In genomic region chrX:104136241-104137019, GRCh38 we compare ENCODE assay signal across 8 cellular contexts. TPM values are rescaled to one million over a fixed set of nuclear protein-coding genes. Genes with fewer than 3 reads are reported as not detected.
DNase-seq lines count a peak whose midpoint lies in the region; ATAC-seq and TF ChIP-seq lines count a peak whose summit lies in the region.

No MANE protein-coding gene starts in this region.

- intact Hi-C loops in OCI-LY7 (cut with micrococcal nuclease; ENCODE audit: unreplicated experiment), result loop anchor here (1.0 kb wide), 2 partner anchors 38 to 291 kb away; no protein-coding TSS in a partner anchor
- intact Hi-C loops in uterus (cut with DNase I; ENCODE audit: low total_unique reads), result no loop called here

- H3K27me3 ChIP-seq in neural cell (ENCODE audit: insufficient read depth, low read depth, low read length) (no peaks in the 10 kb centered on the region), uterus (no peaks in the 10 kb centered on the region)

- CTCF ChIA-PET in OCI-LY7 (lab: Charles Lee; ENCODE audit: unreplicated experiment), result no interaction called here

- H3K79me2 ChIP-seq in OCI-LY7 (ENCODE audit: insufficient read depth, low read depth, low read length), result no peaks in the 10 kb centered on the region
- H3K79me2 ChIP-seq in neural cell (replicated peaks; ENCODE audit: insufficient read depth, low read length), result no peaks in the 10 kb centered on the region

- H3K36me3 ChIP-seq in OCI-LY7 (ENCODE audit: insufficient read depth, low read length) (no peaks in the 10 kb centered on the region), neural cell (ENCODE audit: insufficient read depth, low read length) (no peaks in the 10 kb centered on the region), uterus (no peaks in the 10 kb centered on the region)

- TF ChIP-seq CTCF in OCI-LY7 (conservative IDR thresholded peaks at IDR 0.05; ENCODE audit: low read length), result peak; percentile 76
- TF ChIP-seq CTCF in fibroblast of mammary gland (conservative IDR thresholded peaks at IDR 0.05; ENCODE audit: control insufficient read depth, insufficient read depth, low read depth, low read length), result peak; percentile 81
- peak; percentile 80 for TF ChIP-seq CTCF in neural cell (IDR thresholded peaks at IDR 0.05; ENCODE audit: poor library complexity, severe bottlenecking)
- TF ChIP-seq CTCF in uterus (IDR thresholded peaks at IDR 0.05), result peak; percentile 64 to 77 (median 73)

- H3K4me3 ChIP-seq in OCI-LY7 (ENCODE audit: low read depth, low read length, poor library complexity, severe bottlenecking) (no peak overlapping the region), fibroblast of mammary gland (ENCODE audit: control insufficient read depth, low read depth, low read length) (peak overlapping the region; percentile 41), neural cell (ENCODE audit: low read length) (peak overlapping the region; percentile 58), uterus (peak overlapping the region; percentile 12 to 32)

- DNase-seq in EH (ENCODE audit: low read depth) (peak; percentile 84), OCI-LY7 (ENCODE audit: low spot score) (peak; percentile 72), activated T-helper 1 cell treated with Interleukin-2 at 50 U/mL for 16 hours (ENCODE audit: low read depth) (peak; percentile 18), fibroblast of mammary gland (ENCODE audit: low read depth) (peak; percentile 92), uterus (peak; percentile 62 to 82)

- H3K27ac ChIP-seq in OCI-LY7 (ENCODE audit: low read depth, low read length, poor library complexity, severe bottlenecking) (no peak overlapping the region), neural cell (ENCODE audit: low read length) (peak overlapping the region; percentile 49), uterus (peak overlapping the region; percentile 65 to 69)

- H3K4me2 ChIP-seq in OCI-LY7 (ENCODE audit: low read length) (no peak overlapping the region), neural cell (ENCODE audit: low read length) (no peak overlapping the region)

- no peak for TF ChIP-seq EP300 in Ishikawa (IDR thresholded peaks at IDR 0.05; ENCODE audit: borderline replicate concordance)
- TF ChIP-seq EP300 in neural cell (conservative IDR thresholded peaks at IDR 0.05; ENCODE audit: poor library complexity, severe bottlenecking), result no peak

- POLR2A ChIA-PET in OCI-LY7 (lab: Charles Lee), result interaction anchor here (0.6 to 1.1 kb wide), 2 partner anchors 20 to 244 kb away, joined by 3 to 4 read pairs; partner anchors contain the start of gene SLC25A53

- TF ChIP-seq POLR2A in uterus (IDR thresholded peaks at IDR 0.05), result no peak

- H3K4me1 ChIP-seq in OCI-LY7 (ENCODE audit: insufficient read depth, low read length, poor library complexity, severe bottlenecking) (no peaks in the 10 kb centered on the region), uterus (no peaks in the 10 kb centered on the region)

- ATAC-seq in GM21619 (IDR thresholded peaks at IDR 0.05; ENCODE audit: unreplicated experiment), result peak; percentile 90

- BruUV-seq in OCI-LY7 (replicated peaks; lab: Mats Ljungman, UMichigan), result no TSS peak

- TF ChIP-seq RAD21 in Ishikawa (IDR thresholded peaks at IDR 0.05; ENCODE audit: low read depth) (peak; percentile 58), neural cell (conservative IDR thresholded peaks at IDR 0.05) (peak; percentile 86)

- peak overlapping the region; percentile 39 for H3K9ac ChIP-seq in neural cell (ENCODE audit: low read length)

- H3K9me2 ChIP-seq in OCI-LY7 (ENCODE audit: insufficient read depth, low read length) (no peaks in the 10 kb centered on the region), neural cell (ENCODE audit: insufficient read depth, low read length) (no peaks in the 10 kb centered on the region)

- H2AFZ ChIP-seq in OCI-LY7 (ENCODE audit: low read length) (no peak overlapping the region), neural cell (ENCODE audit: low read depth, low read length) (no peak overlapping the region)

- H4K20me1 ChIP-seq in OCI-LY7 (ENCODE audit: insufficient read depth, low read length), result no peaks in the 10 kb centered on the region
- H4K20me1 ChIP-seq in neural cell (ENCODE audit: insufficient read depth), result no peaks in the 10 kb centered on the region

- no peaks in the 10 kb centered on the region for H3K9me3 ChIP-seq in OCI-LY7 (ENCODE audit: low read length)
- H3K9me3 ChIP-seq in neural cell (ENCODE audit: low read length), result no peaks in the 10 kb centered on the region
- no peaks in the 10 kb centered on the region for H3K9me3 ChIP-seq in uterus

- H3F3A ChIP-seq in neural cell (ENCODE audit: insufficient read depth, low read length, poor library complexity, severe bottlenecking), result no peaks in the 10 kb centered on the region

TF ChIP-seq in Ishikawa, 13 proteins besides CTCF, POLR2A, EP300 and RAD21:
- TF ChIP-seq MAX (IDR thresholded peaks at IDR 0.05), result no peak
- no peak for TF ChIP-seq TAF1 (IDR thresholded peaks at IDR 0.05; ENCODE audit: low read depth)
- no peak for TF ChIP-seq YY1 (IDR thresholded peaks at IDR 0.05; ENCODE audit: low read depth)
- no peak for TF ChIP-seq NFIC (IDR thresholded peaks at IDR 0.05)
- no peak for TF ChIP-seq TCF12 (IDR thresholded peaks at IDR 0.05; ENCODE audit: low read depth)

TF ChIP-seq in neural cell, 6 proteins besides CTCF, POLR2A, EP300 and RAD21:
- TF ChIP-seq MXI1 (conservative IDR thresholded peaks at IDR 0.05; ENCODE audit: poor library complexity, severe bottlenecking), result no peak
- TF ChIP-seq SMC3 (conservative IDR thresholded peaks at IDR 0.05; ENCODE audit: poor library complexity), result peak; percentile 89
- TF ChIP-seq POLR2AphosphoS5 (IDR thresholded peaks at IDR 0.05), result no peak
- no peak for TF ChIP-seq TAF1 (IDR thresholded peaks at IDR 0.05; ENCODE audit: low read depth)
- no peak for TF ChIP-seq REST (IDR thresholded peaks at IDR 0.05; ENCODE audit: borderline replicate concordance)
- no peak for TF ChIP-seq EZH2 (IDR thresholded peaks at IDR 0.05; ENCODE audit: borderline replicate concordance, insufficient read depth, low read length, poor library complexity, severe bottlenecking)

RNA-seq across cellular contexts. Expression of gene SLC25A53, which starts 20.4 kb away (rescaled TPM):
- 15.6 and 23.1 TPM in 2 replicates for total RNA-seq in OCI-LY7 (2014; rRNA removed; shearing (Covaris generic))
- total RNA-seq in OCI-LY7 (2022), result 4.8 and 5.5 TPM in 2 replicates
- polyA plus RNA-seq in neural cell, result 4.8 and 6.6 TPM in 2 replicates
- polyA minus RNA-seq in neural cell, result 11.0 and 18.9 TPM in 2 replicates
- total RNA-seq in uterus, result 10 to 100 TPM in 3 of 4 donors, not detected in 1; 10.2 to 22.4 (median 19.2) TPM

RNA-seq across cellular contexts. Expression of gene ZCCHC18, which starts 24.1 kb away (rescaled TPM):
- total RNA-seq in OCI-LY7 (2014; rRNA removed; shearing (Covaris generic)), result 12.1 and 24.5 TPM in 2 replicates
- total RNA-seq in OCI-LY7 (2022), result 4.5 and 4.6 TPM in 2 replicates
- polyA plus RNA-seq in neural cell, result 70.0 and 132 TPM in 2 replicates
- polyA minus RNA-seq in neural cell, result 25.3 and 54.5 TPM in 2 replicates
- total RNA-seq in uterus, result 1 to 10 TPM in 2 of 4 donors, not detected in 2; 3.7 to 7.2 TPM

RNA-seq across cellular contexts. Expression of gene FAM199X, which starts 29.8 kb away (rescaled TPM):
- 10.6 and 10.8 TPM in 2 replicates for total RNA-seq in OCI-LY7 (2014; rRNA removed; shearing (Covaris generic))
- total RNA-seq in OCI-LY7 (2022) (16.0 and 19.2 TPM in 2 replicates), uterus (10 to 100 TPM in 3 of 4 donors, 1 to 10 TPM in 1; 6.9 to 44.3 (median 18.0) TPM)
- polyA plus RNA-seq in neural cell, result 37.4 and 38.2 TPM in 2 replicates
- polyA minus RNA-seq in neural cell, result 63.8 and 65.2 TPM in 2 replicates

Comparison
In these comparisons a context has a peak if more than half of its experiments do, and no peak if none do; other contexts are left out.
1. DNase-seq: peak in every context shown above with its lines; median percentile 92 in fibroblast of mammary gland; 84 in EH; 72 in OCI-LY7; 72 in uterus; 18 in activated T-helper 1 cell treated with Interleukin-2 at 50 U/mL for 16 hours.